In the genomic region with DNA sequence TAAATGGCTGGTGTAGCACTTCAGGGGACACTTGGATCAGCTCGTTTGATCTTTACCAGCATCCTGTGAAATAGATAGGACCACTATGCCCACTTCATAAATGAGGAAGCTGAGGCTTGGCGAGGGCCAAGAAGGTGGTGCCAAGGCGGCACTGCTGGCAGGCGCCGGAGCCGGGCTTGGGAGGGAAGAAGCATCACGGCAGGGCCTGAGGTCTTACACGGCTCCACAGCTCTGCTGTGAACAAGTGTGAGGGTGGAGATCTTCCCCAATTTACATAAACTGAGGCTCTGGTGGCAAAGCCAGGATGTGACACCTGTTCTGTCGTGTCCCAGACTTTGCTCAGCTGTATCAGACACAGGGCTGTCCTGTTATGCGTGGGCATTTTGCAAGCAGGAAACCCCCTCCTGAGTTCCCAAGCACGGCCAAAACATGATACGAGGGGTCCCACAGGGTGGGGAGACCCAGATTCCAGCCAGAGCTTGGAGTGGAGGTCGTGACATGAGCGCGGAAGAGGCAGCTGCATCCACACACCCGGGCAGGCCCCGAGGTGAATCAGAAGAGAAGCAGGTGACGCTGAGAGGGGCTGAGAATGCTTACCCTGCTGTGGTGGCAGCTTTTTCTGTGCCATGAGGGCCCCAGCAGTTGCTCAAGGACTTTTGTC, we compare ENCODE assay signal across 8 cellular contexts.
DNase-seq lines count a peak whose midpoint lies in the region; ATAC-seq and TF ChIP-seq lines count a peak whose summit lies in the region.

No MANE protein-coding gene starts in this region.

- DNase-seq in neural crest cell (ENCODE audit: low read depth, low spot score) (no peak), glutamatergic neuron (no peak), T-helper 9 cell (no peak), T-helper 2 cell (no peak), WTC11 (ENCODE audit: low spot score) (no peak)

- CTCF ChIA-PET in WTC11 (lab: Charles Lee) = interaction anchor here (0.7 to 1.9 kb wide), 3 partner anchors 116 to 251 kb away, joined by 3 to 4 read pairs (median 3); partner anchors contain the start of gene BOD1

- ATAC-seq in GM18867 (IDR thresholded peaks at IDR 0.05; ENCODE audit: unreplicated experiment) (peak; percentile 79), GM21619 (IDR thresholded peaks at IDR 0.05; ENCODE audit: unreplicated experiment) (peak; percentile 63), HG03460 (IDR thresholded peaks at IDR 0.05; ENCODE audit: unreplicated experiment) (peak; percentile 61), WTC11 (no peak)

- H3K27ac Mint-ChIP-seq in neural crest cell (ENCODE audit: unreplicated experiment) = peak overlapping the region; percentile 43
- H3K27ac Mint-ChIP-seq in glutamatergic neuron (ENCODE audit: unreplicated experiment) = no peak overlapping the region
- H3K27ac Mint-ChIP-seq in WTC11 = no peak overlapping the region

- H3K4me3 Mint-ChIP-seq in neural crest cell (no peak overlapping the region), glutamatergic neuron (ENCODE audit: unreplicated experiment) (no peak overlapping the region), WTC11 (no peak overlapping the region)

- H3K4me1 Mint-ChIP-seq in neural crest cell (peaks cover 17% of the 10 kb centered on the region), glutamatergic neuron (ENCODE audit: low read depth, unreplicated experiment) (peaks cover 22% of the 10 kb centered on the region), WTC11 (peaks cover 18% of the 10 kb centered on the region)

- no peaks in the 10 kb centered on the region for H3K9me3 Mint-ChIP-seq in neural crest cell
- peaks cover 7% of the 10 kb centered on the region for H3K9me3 Mint-ChIP-seq in glutamatergic neuron (ENCODE audit: unreplicated experiment)
- H3K9me3 Mint-ChIP-seq in WTC11 = no peaks in the 10 kb centered on the region

- POLR2A ChIA-PET in WTC11 (lab: Charles Lee) = no interaction called here

- peaks cover 4% of the 10 kb centered on the region for H3K27me3 Mint-ChIP-seq in neural crest cell (ENCODE audit: low read depth)
- H3K27me3 Mint-ChIP-seq in glutamatergic neuron (ENCODE audit: unreplicated experiment) = peaks cover 2% of the 10 kb centered on the region
- H3K27me3 Mint-ChIP-seq in WTC11 (ENCODE audit: low read depth) = no peaks in the 10 kb centered on the region

- no peaks in the 10 kb centered on the region for H3K36me3 Mint-ChIP-seq in neural crest cell (ENCODE audit: low read depth)
- H3K36me3 Mint-ChIP-seq in glutamatergic neuron (ENCODE audit: unreplicated experiment) = no peaks in the 10 kb centered on the region
- H3K36me3 Mint-ChIP-seq in WTC11 = no peaks in the 10 kb centered on the region

- TF ChIP-seq CTCF in neural crest cell (conservative IDR thresholded peaks at IDR 0.05) (no peak), glutamatergic neuron (IDR thresholded peaks at IDR 0.05; ENCODE audit: partially characterized antibody, unreplicated experiment) (no peak), WTC11 (IDR thresholded peaks at IDR 0.05) (no peak)

TF ChIP-seq in WTC11, 78 proteins besides CTCF, POLR2A, EP300 and RAD21:
- TF ChIP-seq, protein P1, sequence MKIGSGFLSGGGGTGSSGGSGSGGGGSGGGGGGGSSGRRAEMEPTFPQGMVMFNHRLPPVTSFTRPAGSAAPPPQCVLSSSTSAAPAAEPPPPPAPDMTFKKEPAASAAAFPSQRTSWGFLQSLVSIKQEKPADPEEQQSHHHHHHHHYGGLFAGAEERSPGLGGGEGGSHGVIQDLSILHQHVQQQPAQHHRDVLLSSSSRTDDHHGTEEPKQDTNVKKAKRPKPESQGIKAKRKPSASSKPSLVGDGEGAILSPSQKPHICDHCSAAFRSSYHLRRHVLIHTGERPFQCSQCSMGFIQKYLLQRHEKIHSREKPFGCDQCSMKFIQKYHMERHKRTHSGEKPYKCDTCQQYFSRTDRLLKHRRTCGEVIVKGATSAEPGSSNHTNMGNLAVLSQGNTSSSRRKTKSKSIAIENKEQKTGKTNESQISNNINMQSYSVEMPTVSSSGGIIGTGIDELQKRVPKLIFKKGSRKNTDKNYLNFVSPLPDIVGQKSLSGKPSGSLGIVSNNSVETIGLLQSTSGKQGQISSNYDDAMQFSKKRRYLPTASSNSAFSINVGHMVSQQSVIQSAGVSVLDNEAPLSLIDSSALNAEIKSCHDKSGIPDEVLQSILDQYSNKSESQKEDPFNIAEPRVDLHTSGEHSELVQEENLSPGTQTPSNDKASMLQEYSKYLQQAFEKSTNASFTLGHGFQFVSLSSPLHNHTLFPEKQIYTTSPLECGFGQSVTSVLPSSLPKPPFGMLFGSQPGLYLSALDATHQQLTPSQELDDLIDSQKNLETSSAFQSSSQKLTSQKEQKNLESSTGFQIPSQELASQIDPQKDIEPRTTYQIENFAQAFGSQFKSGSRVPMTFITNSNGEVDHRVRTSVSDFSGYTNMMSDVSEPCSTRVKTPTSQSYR (CRISPR knock-in tag; IDR thresholded peaks at IDR 0.05) = no peak
- TF ChIP-seq NR1H2 (CRISPR knock-in tag; IDR thresholded peaks at IDR 0.05) (no peak), ZNF425 (CRISPR knock-in tag; conservative IDR thresholded peaks at IDR 0.05) (no peak), ATF6 (CRISPR knock-in tag; IDR thresholded peaks at IDR 0.05) (no peak), ZNF121 (CRISPR knock-in tag; IDR thresholded peaks at IDR 0.05) (no peak), RELA (CRISPR knock-in tag; IDR thresholded peaks at IDR 0.05; ENCODE audit: borderline replicate concordance) (no peak), ZNF317 (CRISPR knock-in tag; IDR thresholded peaks at IDR 0.05; ENCODE audit: borderline replicate concordance, low read depth) (no peak), EMX1 (CRISPR knock-in tag; IDR thresholded peaks at IDR 0.05) (no peak)
- TF ChIP-seq, protein P2, sequence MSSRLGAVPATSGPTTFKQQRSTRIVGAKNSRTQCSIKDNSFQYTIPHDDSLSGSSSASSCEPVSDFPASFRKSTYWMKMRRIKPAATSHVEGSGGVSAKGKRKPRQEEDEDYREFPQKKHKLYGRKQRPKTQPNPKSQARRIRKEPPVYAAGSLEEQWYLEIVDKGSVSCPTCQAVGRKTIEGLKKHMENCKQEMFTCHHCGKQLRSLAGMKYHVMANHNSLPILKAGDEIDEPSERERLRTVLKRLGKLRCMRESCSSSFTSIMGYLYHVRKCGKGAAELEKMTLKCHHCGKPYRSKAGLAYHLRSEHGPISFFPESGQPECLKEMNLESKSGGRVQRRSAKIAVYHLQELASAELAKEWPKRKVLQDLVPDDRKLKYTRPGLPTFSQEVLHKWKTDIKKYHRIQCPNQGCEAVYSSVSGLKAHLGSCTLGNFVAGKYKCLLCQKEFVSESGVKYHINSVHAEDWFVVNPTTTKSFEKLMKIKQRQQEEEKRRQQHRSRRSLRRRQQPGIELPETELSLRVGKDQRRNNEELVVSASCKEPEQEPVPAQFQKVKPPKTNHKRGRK (CRISPR knock-in tag; IDR thresholded peaks at IDR 0.05; ENCODE audit: borderline replicate concordance) = no peak
TF ChIP-seq in WTC11: peak in this region for 0.
